Comparison of ENCODE assay signal across 8 cellular contexts in genomic region chr19:8342684-8343482, GRCh38. TPM values are rescaled to one million over a fixed set of nuclear protein-coding genes. Genes with fewer than 3 reads are reported as not detected.
DNase-seq lines count a peak whose midpoint lies in the region; ATAC-seq and TF ChIP-seq lines count a peak whose summit lies in the region.

TSS of gene KANK3 (minus strand) at chr19:8343262. CDS start at chr19:8337828, 5,434 bp downstream.

- no peaks in the 10 kb centered on the region; the same call in 1 of the 2 replicates for H3F3A ChIP-seq in GM23338 (replicated peaks; ENCODE audit: low read depth)

- H4K12ac ChIP-seq in trophoblast cell (ENCODE audit: low read depth, low read length) = peak within 1 kb of the TSS; percentile 28

- H2AFZ ChIP-seq in GM23338 = peak within 1 kb of the TSS; percentile 93
- H2AFZ ChIP-seq in trophoblast cell (ENCODE audit: insufficient read depth, low read length, poor library complexity) = peak within 1 kb of the TSS; percentile 54

- no peak within 1 kb of the TSS for H2BK120ac ChIP-seq in trophoblast cell (ENCODE audit: insufficient read depth, low read length, poor library complexity)

- peak within 1 kb of the TSS; percentile 20 for H3K18ac ChIP-seq in trophoblast cell (ENCODE audit: low read length)

- peak; percentile 71 for DNase-seq in DMS153 treated with DMSO at 0.1 percent for 48 hours (lab: John Stamatoyannopoulos, UW; ENCODE audit: unreplicated experiment)
- DNase-seq in GM23338 (ENCODE audit: low spot score) = peak; percentile 100
- peak; percentile 96 for DNase-seq in MV-4-11 (lab: John Stamatoyannopoulos, UW)
- DNase-seq in T-cell = peak; percentile 83 to 96 (median 90)
- DNase-seq in heart left ventricle = peak; percentile 97 to 99 (median 99)
- peak; percentile 71 to 83 for DNase-seq in trophoblast cell
- DNase-seq in thyroid gland = peak; percentile 96 to 98

- 3 to 4% (median 3%) methylated on average over 58 to 65 of the region's 65 CpGs for WGBS in adipose tissue, 3 donors
- WGBS in heart left ventricle, 4 donors = 4 to 8% (median 5%) methylated on average over 42 to 65 of the region's 65 CpGs
- WGBS in trophoblast cell (ENCODE audit: extremely low coverage, insufficient coverage, insufficient read length) = no CpG with 5 or more reads among the region's 65 CpGs
- WGBS in thyroid gland, 2 donors = 50% methylated on average over 4 of the region's 65 CpGs; no CpG with 5 or more reads in 1 of the 2 donors

- H3K36me3 Mint-ChIP-seq in GM23338 (ENCODE audit: low read depth) = no peaks in the 10 kb centered on the region
- H3K36me3 Mint-ChIP-seq in T-cell = no peaks in the 10 kb centered on the region

- H3K4me1 Mint-ChIP-seq in GM23338 (peaks cover 13% of the 10 kb centered on the region), T-cell (peaks cover 0 to 8% (median 5%) of the 10 kb centered on the region in 3 donors)

- peak; percentile 97 for ATAC-seq in GM23338
- peak; percentile 100 for ATAC-seq in T-cell (replicated peaks in 1 of 4)
- ATAC-seq in heart left ventricle = peak; percentile 93 to 97 (median 95)

- CTCF ChIA-PET in T-cell (lab: Charles Lee) = interaction anchor here in 1 of 2 donors (0.6 kb wide), 1 partner anchor 220 kb away, joined by 3 read pairs; no protein-coding TSS in a partner anchor

- peak within 1 kb of the TSS; percentile 59 for H4K8ac ChIP-seq in trophoblast cell (ENCODE audit: low read depth, low read length)

- H3K4me2 ChIP-seq in GM23338 (peak within 1 kb of the TSS; percentile 84), trophoblast cell (ENCODE audit: low read length) (peak within 1 kb of the TSS; percentile 63)

- H3K79me2 ChIP-seq in GM23338 (replicated peaks; ENCODE audit: insufficient read depth) (no peaks in the 10 kb centered on the region), trophoblast cell (ENCODE audit: control insufficient read depth, insufficient read depth, low read length, poor library complexity) (peaks cover 3% of the 10 kb centered on the region)

- POLR2A ChIA-PET in T-cell (lab: Charles Lee) = no interaction called here

- H3K27ac ChIP-seq in GM23338 (ENCODE audit: low read depth) = no peak within 1 kb of the TSS
- peak within 1 kb of the TSS; percentile 32 for H3K27ac ChIP-seq in adipose tissue (ENCODE audit: low read depth, low read length)
- peak within 1 kb of the TSS; percentile 86 to 100 (median 96) for H3K27ac ChIP-seq in heart left ventricle
- no peak within 1 kb of the TSS for H3K27ac ChIP-seq in trophoblast cell (ENCODE audit: low read depth, low read length)
- H3K27ac ChIP-seq in thyroid gland = peak within 1 kb of the TSS; percentile 73 to 81 (median 76)

- no peak within 1 kb of the TSS for H2BK5ac ChIP-seq in trophoblast cell (ENCODE audit: low read depth, low read length, poor library complexity)

- no peaks in the 10 kb centered on the region for H3K9me2 ChIP-seq in GM23338 (ENCODE audit: insufficient read depth)

- no peak for TF ChIP-seq CTCF in GM23338 (conservative IDR thresholded peaks at IDR 0.05; ENCODE audit: low read depth in 2 of 2)
- TF ChIP-seq CTCF in heart left ventricle (IDR thresholded peaks at IDR 0.05) = peak in 1 of 12 donors; percentile 10
- TF ChIP-seq CTCF in thyroid gland (IDR thresholded peaks at IDR 0.05) = peak in 1 of 6 experiments; percentile 14

- H3K27me3 ChIP-seq in GM23338 (ENCODE audit: insufficient read depth) = peaks cover 9% of the 10 kb centered on the region; the same call in 1 of the 2 replicates
- H3K27me3 ChIP-seq in heart left ventricle = peaks cover 0 to 23% (median 0%) of the 10 kb centered on the region in 9 donors
- H3K27me3 ChIP-seq in trophoblast cell (ENCODE audit: insufficient read depth, low read length) = peaks cover 8% of the 10 kb centered on the region
- H3K27me3 ChIP-seq in thyroid gland = no peaks in the 10 kb centered on the region

- H3K79me1 ChIP-seq in trophoblast cell (ENCODE audit: low read length) = peaks cover 3% of the 10 kb centered on the region

- H3K9me3 ChIP-seq in heart left ventricle (no peaks in the 10 kb centered on the region), trophoblast cell (ENCODE audit: insufficient read depth, low read depth, low read length) (no peaks in the 10 kb centered on the region), thyroid gland (no peaks in the 10 kb centered on the region)

- peak within 1 kb of the TSS; percentile 83 for H3K4me3 ChIP-seq in GM23338
- H3K4me3 ChIP-seq in heart left ventricle = peak within 1 kb of the TSS; percentile 55 to 89 (median 70)
- H3K4me3 ChIP-seq in trophoblast cell (ENCODE audit: low read depth, low read length) = peak within 1 kb of the TSS; percentile 69
- peak within 1 kb of the TSS in 2 of 3 donors; percentile 37 to 55 for H3K4me3 ChIP-seq in thyroid gland (replicated peaks in 1 of 3)

- H4K20me1 ChIP-seq in GM23338 (replicated peaks; ENCODE audit: insufficient read depth) = no peaks in the 10 kb centered on the region

- H3K36me3 ChIP-seq in GM23338 (ENCODE audit: insufficient read depth) (no peaks in the 10 kb centered on the region), heart left ventricle (no peaks in the 10 kb centered on the region), trophoblast cell (ENCODE audit: control insufficient read depth in 1 of 2, insufficient read depth in 2 of 2, low read length in 2 of 2) (no peaks in the 10 kb centered on the region), thyroid gland (no peaks in the 10 kb centered on the region)

- intact Hi-C loops in heart left ventricle (cut with DNase I) = no loop called here
- intact Hi-C loops in thyroid gland (cut with DNase I) = loop anchor here (10.0 kb wide), 1 partner anchor 102 kb away; the partner anchor contains the start of gene HNRNPM

- no peak within 1 kb of the TSS for H3K23ac ChIP-seq in trophoblast cell (ENCODE audit: low read length)

- TF ChIP-seq POLR2A in heart left ventricle (IDR thresholded peaks at IDR 0.05) (peak in 1 of 2 donors; percentile 95), thyroid gland (IDR thresholded peaks at IDR 0.05) (peak in 1 of 2 donors; percentile 68)

- H3K27me3 Mint-ChIP-seq in GM23338 (ENCODE audit: insufficient read depth, low read depth, poor library complexity) (peaks cover 30% of the 10 kb centered on the region), T-cell (peaks cover 0 to 18% of the 10 kb centered on the region in 2 donors)

- H3K4me3 Mint-ChIP-seq in GM23338 (peak within 1 kb of the TSS; percentile 71), T-cell (peak within 1 kb of the TSS; percentile 73 to 82 (median 80))

- H4K91ac ChIP-seq in trophoblast cell (ENCODE audit: low read depth, low read length) = peak within 1 kb of the TSS; percentile 45

- H2AK5ac ChIP-seq in trophoblast cell (ENCODE audit: low read length) = no peak within 1 kb of the TSS

- no peak within 1 kb of the TSS for H3K27ac Mint-ChIP-seq in GM23338
- H3K27ac Mint-ChIP-seq in T-cell = no peak within 1 kb of the TSS

- no peak within 1 kb of the TSS for H2BK12ac ChIP-seq in trophoblast cell (ENCODE audit: low read length)

- peak within 1 kb of the TSS; percentile 17 for H3K9ac ChIP-seq in trophoblast cell (ENCODE audit: low read length)

- H3K4me1 ChIP-seq in GM23338 (ENCODE audit: insufficient read depth) (peaks cover 8% of the 10 kb centered on the region; the same call in 1 of the 2 replicates), heart left ventricle (peaks cover 0 to 43% (median 23%) of the 10 kb centered on the region in 12 donors), trophoblast cell (ENCODE audit: control insufficient read depth in 1 of 2, insufficient read depth in 2 of 2, low read length in 2 of 2) (peaks cover 4 to 6% of the 10 kb centered on the region in 2 experiments), thyroid gland (peaks cover 6 to 8% of the 10 kb centered on the region in 2 donors)

- no peak within 1 kb of the TSS for H3K4ac ChIP-seq in trophoblast cell (ENCODE audit: low read depth, low read length)

- H3K9me3 Mint-ChIP-seq in GM23338 (no peaks in the 10 kb centered on the region), T-cell (no peaks in the 10 kb centered on the region)

- peak within 1 kb of the TSS; percentile 30 for H3K14ac ChIP-seq in trophoblast cell (ENCODE audit: low read length)

TF ChIP-seq in GM23338, 12 proteins besides CTCF, POLR2A, EP300 and RAD21:
- TF ChIP-seq NANOG (IDR thresholded peaks at IDR 0.05; ENCODE audit: borderline replicate concordance) (no peak), POLR2AphosphoS5 (IDR thresholded peaks at IDR 0.05; ENCODE audit: low read depth) (peak; percentile 76), CREB1 (CRISPR knock-in tag; IDR thresholded peaks at IDR 0.05; ENCODE audit: low read depth) (0 out of 2 replicates have a peak, but pooled peaks have one; percentile 40), EZH2phosphoT487 (IDR thresholded peaks at IDR 0.05; ENCODE audit: unreplicated experiment) (no peak)

RNA-seq across cellular contexts. Expression of gene KANK3, which starts in this region (rescaled TPM):
- 8.7 and 9.3 TPM in 2 replicates for total RNA-seq in GM23338 (2014; rRNA removed; shearing (Covaris generic))
- polyA plus RNA-seq in GM23338 (2016; fragmentation: Nextera tagmentation; extraction: Ambion mirVana) = 2.0 and 2.2 TPM in 2 replicates
- total RNA-seq in T-cell = 1 to 10 TPM in 4 of 5 donors, under 1 TPM in 1; 0.88 to 5.5 (median 4.4) TPM
- 10 to 100 TPM in 2 of 3 donors, 1 to 10 TPM in 1; 5.1 to 31.9 (median 30.5) TPM for polyA plus RNA-seq in adipose tissue
- 10 to 100 TPM; 12.3 to 33.6 (median 15.9) TPM for total RNA-seq in heart left ventricle
- polyA plus RNA-seq in heart left ventricle = 10 to 100 TPM; 16.9 to 19.4 TPM
- 0.60 and 0.90 TPM in 2 replicates for polyA plus RNA-seq in trophoblast cell (2013)
- 10 to 100 TPM; 21.1 to 49.7 (median 30.5) TPM for total RNA-seq in thyroid gland

Comparison
In these comparisons a context has a peak if more than half of its experiments do, and no peak if none do; other contexts are left out.
1. H3K27ac ChIP-seq: peak in adipose tissue (single experiment), heart left ventricle (12 of 12) and thyroid gland (3 of 3); none in GM23338 (single experiment) and trophoblast cell (single experiment).
2. Peak in every context shown above with its lines, with median percentiles within 50 percentile points of each other: DNase-seq, ATAC-seq and H3K4me3 ChIP-seq.